23 cellular contexts compared by ENCODE assay signal in genomic region chr11:12531681-12532080, GRCh38.
"Had no signal": no experiment of that assay in that cellular context is flagged by ENCODE, and none has a peak within 500 bp of the region (broad histone marks: within the 10 kb centered on the region; RNA-seq: fewer than 3 reads in every experiment).

No MANE protein-coding gene starts in this region.

- H3K4me3 Mint-ChIP-seq: activated CD4-positive, alpha-beta memory T cell treated with anti-CD3 and anti-CD28 coated beads for 36 hours; activated CD4-positive, alpha-beta T cell treated with anti-CD3 and anti-CD28 coated beads, Interleukin-2, amount 10 ng/mL, durations not matched to agents 24 days and 14 days; activated naive CD4-positive, alpha-beta T cell treated with anti-CD3 and anti-CD28 coated beads, Interleukin-2, amount 50 U/mL, for 24 hours; activated T-cell treated with anti-CD3 and anti-CD28 coated beads, Interleukin-2, amount 50 U/mL, for 24 hours; mesothelial cell of epicardium; naive B cell; nephron progenitor cell; T-helper 17 cell had no signal

- DNase-seq: activated CD4-positive, alpha-beta memory T cell treated with anti-CD3 and anti-CD28 coated beads for 36 hours; activated CD4-positive, alpha-beta T cell treated with anti-CD3 and anti-CD28 coated beads, Interleukin-2, amount 10 ng/mL, durations not matched to agents 24 days and 14 days; activated CD4-positive, CD25-positive, alpha-beta regulatory T cell treated with anti-CD3 and anti-CD28 coated beads, Interleukin-2, amount 50 U/mL, for 72 hours; activated CD8-positive, alpha-beta memory T cell treated with anti-CD3 and anti-CD28 coated beads, Interleukin-2, amount 50 U/mL, for 48 hours; activated T-cell treated with anti-CD3 and anti-CD28 coated beads, Interleukin-2, amount 50 U/mL, for 24 hours; anterior cingulate cortex; effector CD8-positive, alpha-beta T cell; erythroblast; left cardiac atrium; naive B cell; nephron progenitor cell; pancreas; retina; spleen; stimulated activated naive CD4-positive, alpha-beta T cell; T-helper 17 cell; T1000; testis; trophoblast cell had no signal

- H3K27ac Mint-ChIP-seq: activated CD4-positive, alpha-beta memory T cell treated with anti-CD3 and anti-CD28 coated beads for 36 hours; activated CD4-positive, alpha-beta T cell treated with anti-CD3 and anti-CD28 coated beads, Interleukin-2, amount 10 ng/mL, durations not matched to agents 24 days and 14 days; activated T-cell treated with anti-CD3 and anti-CD28 coated beads, Interleukin-2, amount 50 U/mL, for 24 hours; activated T-helper 2 cell treated with anti-CD3 and anti-CD28 coated beads, Interferon-gamma antibody, Interleukin-2, Interleukin-4, amounts not matched to agents 10 μg/mL and 5 μg/mL and 100 μg/mL, durations not matched to agents 14 hours and 24 hours and 36 hours; mesothelial cell of epicardium; naive B cell; nephron progenitor cell; T-helper 17 cell had no signal

- H3K4me3 ChIP-seq: pancreas, prostate gland, spleen, testis had no signal

- H3K27ac ChIP-seq: pancreas, prostate gland, spleen, testis had no signal

- H3K4me1 Mint-ChIP-seq: activated CD4-positive, alpha-beta T cell treated with anti-CD3 and anti-CD28 coated beads, Interleukin-2, amount 10 ng/mL, durations not matched to agents 24 days and 14 days; activated naive CD4-positive, alpha-beta T cell treated with anti-CD3 and anti-CD28 coated beads, Interleukin-2, amount 50 U/mL, for 24 hours; naive B cell; T-helper 17 cell had no signal

- H3K36me3 Mint-ChIP-seq: activated CD4-positive, alpha-beta memory T cell treated with anti-CD3 and anti-CD28 coated beads for 36 hours; activated naive CD4-positive, alpha-beta T cell treated with anti-CD3 and anti-CD28 coated beads, Interleukin-2, amount 50 U/mL, for 24 hours; naive B cell had no signal

- H3K9me3 ChIP-seq: pancreas, prostate gland, spleen, testis had no signal

- H3K27me3 ChIP-seq: pancreas, testis had no signal

- H3K36me3 ChIP-seq: prostate gland had no signal

- H3K9me3 Mint-ChIP-seq: activated CD4-positive, alpha-beta memory T cell treated with anti-CD3 and anti-CD28 coated beads for 36 hours; activated CD4-positive, alpha-beta T cell treated with anti-CD3 and anti-CD28 coated beads, Interleukin-2, amount 10 ng/mL, durations not matched to agents 24 days and 14 days; activated naive CD4-positive, alpha-beta T cell treated with anti-CD3 and anti-CD28 coated beads, Interleukin-2, amount 50 U/mL, for 24 hours; activated T-cell treated with anti-CD3 and anti-CD28 coated beads, Interleukin-2, amount 50 U/mL, for 24 hours; activated T-helper 2 cell treated with anti-CD3 and anti-CD28 coated beads, Interferon-gamma antibody, Interleukin-2, Interleukin-4, amounts not matched to agents 10 μg/mL and 5 μg/mL and 100 μg/mL, durations not matched to agents 14 hours and 24 hours and 36 hours; mesothelial cell of epicardium; nephron progenitor cell had no signal

- H3K4me1 ChIP-seq: pancreas, prostate gland, spleen, testis had no signal
